23 cellular contexts compared by ENCODE assay signal in genomic region chr1:157411769-157412168, GRCh38.
"Had no signal": no experiment of that assay in that cellular context is flagged by ENCODE, and none has a peak within 500 bp of the region (broad histone marks: within the 10 kb centered on the region; RNA-seq: fewer than 3 reads in every experiment).

No MANE protein-coding gene starts in this region.

- H3K4me3 ChIP-seq: left ventricle myocardium inferior, lung, pancreas, prostate gland, sigmoid colon, spleen, suprapubic skin, thoracic aorta, tibial artery, upper lobe of right lung had no signal

- H3K9me3 ChIP-seq: left ventricle myocardium inferior, pancreas, prostate gland, sigmoid colon, spleen, suprapubic skin, thoracic aorta, tibial artery, upper lobe of right lung had no signal

- H3K36me3 ChIP-seq: left ventricle myocardium inferior, pancreas, prostate gland, sigmoid colon, spleen, suprapubic skin, thoracic aorta, tibial artery, upper lobe of right lung had no signal

- H3K27ac ChIP-seq: left ventricle myocardium inferior, pancreas, prostate gland, sigmoid colon, spleen, suprapubic skin, thoracic aorta, tibial artery, upper lobe of right lung had no signal

- H3K27me3 ChIP-seq: pancreas, sigmoid colon, spleen, suprapubic skin, tibial artery, upper lobe of right lung had no signal

- DNase-seq: hypothalamus; immature natural killer cell; kidney; left ventricle myocardium inferior; midbrain; naive thymus-derived CD8-positive, alpha-beta T cell; nucleus accumbens; pancreas; posterior cingulate gyrus; retina; right cardiac atrium; sigmoid colon; small intestine; spleen; stimulated activated CD4-positive, alpha-beta T cell treated with anti-CD3 and anti-CD28 coated beads, Interleukin-4, amount 100 ng/mL, for 24 hours; stimulated activated naive CD4-positive, alpha-beta T cell; tibial artery; trophoblast cell; upper lobe of right lung had no signal

- H3K4me1 ChIP-seq: left ventricle myocardium inferior, pancreas, prostate gland, sigmoid colon, spleen, suprapubic skin, tibial artery, upper lobe of right lung had no signal

- ATAC-seq: naive thymus-derived CD8-positive, alpha-beta T cell; pancreas; right cardiac atrium; upper lobe of right lung had no signal
